ENCODE assay signal across 14 cellular contexts in genomic region chr19:46828484-46828883, GRCh38. TPM values are rescaled to one million over a fixed set of nuclear protein-coding genes. Genes with fewer than 3 reads are reported as not detected.
A peak's percentile ranks its signal among the peaks of the same experiment; 100 is the strongest.
DNase-seq lines count a peak whose midpoint lies in the region; ATAC-seq and TF ChIP-seq lines count a peak whose summit lies in the region.
"Had no signal": no experiment of that assay in that cellular context is flagged by ENCODE, and none has a peak within 500 bp of the region (broad histone marks: within the 10 kb centered on the region; RNA-seq: fewer than 3 reads in every experiment).

No MANE protein-coding gene starts in this region.

- H3K4me3 Mint-ChIP-seq in activated CD4-positive, alpha-beta memory T cell treated with anti-CD3 and anti-CD28 coated beads for 36 hours: no peak overlapping the region
- no peak overlapping the region for H3K4me3 Mint-ChIP-seq in activated T-helper 2 cell treated with anti-CD3 and anti-CD28 coated beads, Interferon-gamma antibody, Interleukin-2, Interleukin-4, amounts not matched to agents 10 μg/mL and 5 μg/mL and 100 μg/mL, durations not matched to agents 14 hours and 24 hours and 36 hours (ENCODE audit: low read depth)

- no peak overlapping the region for H3K27ac Mint-ChIP-seq in activated CD4-positive, alpha-beta memory T cell treated with anti-CD3 and anti-CD28 coated beads for 36 hours
- H3K27ac Mint-ChIP-seq in activated T-helper 2 cell treated with anti-CD3 and anti-CD28 coated beads, Interferon-gamma antibody, Interleukin-2, Interleukin-4, amounts not matched to agents 10 μg/mL and 5 μg/mL and 100 μg/mL, durations not matched to agents 14 hours and 24 hours and 36 hours: no peak overlapping the region

- no peak for TF ChIP-seq EP300 in SK-N-SH (IDR thresholded peaks at IDR 0.05; ENCODE audit: borderline replicate concordance in 1 of 2, low read depth in 1 of 2, low read length in 1 of 2)

- peaks cover 6% of the 10 kb centered on the region for H3K4me1 Mint-ChIP-seq in activated CD4-positive, alpha-beta memory T cell treated with anti-CD3 and anti-CD28 coated beads for 36 hours (ENCODE audit: low read depth)
- H3K4me1 Mint-ChIP-seq in activated T-helper 2 cell treated with anti-CD3 and anti-CD28 coated beads, Interferon-gamma antibody, Interleukin-2, Interleukin-4, amounts not matched to agents 10 μg/mL and 5 μg/mL and 100 μg/mL, durations not matched to agents 14 hours and 24 hours and 36 hours (ENCODE audit: low read depth): peaks cover 12% of the 10 kb centered on the region

- no peaks in the 10 kb centered on the region for H3K9me2 ChIP-seq in SK-N-SH

- H3K36me3 ChIP-seq in SK-N-SH (replicated peaks in 1 of 2; ENCODE audit: control insufficient read depth in 1 of 2, insufficient read depth in 2 of 2, low read length in 1 of 2): no peaks in the 10 kb centered on the region
- no peaks in the 10 kb centered on the region for H3K36me3 ChIP-seq in SJCRH30
- H3K36me3 ChIP-seq: cardiac muscle cell, lower lobe of right lung, SJSA1, spleen had no signal

- no peak for ATAC-seq in SK-N-SH treated with all-trans-retinoic acid at 6 μM for 48 hours
- ATAC-seq: lower lobe of right lung had no signal

- TF ChIP-seq CTCF in SK-N-SH (IDR thresholded peaks at IDR 0.05) (no peak), fibroblast of villous mesenchyme (IDR thresholded peaks at IDR 0.05; ENCODE audit: insufficient read depth, low read depth, low read length) (no peak)

- H3K79me2 ChIP-seq in SK-N-SH (ENCODE audit: insufficient read depth): no peaks in the 10 kb centered on the region

- TF ChIP-seq RAD21 in SK-N-SH (IDR thresholded peaks at IDR 0.05; ENCODE audit: low read length): no peak

- H3K27ac ChIP-seq in SK-N-SH (ENCODE audit: low read depth in 2 of 2, low read length in 1 of 2): peak overlapping the region; percentile 11 to 94; a peak in 3 of 4 replicates
- H3K27ac ChIP-seq in SJCRH30: no peak overlapping the region
- H3K27ac ChIP-seq: cardiac muscle cell, lower lobe of right lung had no signal

- H3K27me3 Mint-ChIP-seq in activated CD4-positive, alpha-beta memory T cell treated with anti-CD3 and anti-CD28 coated beads for 36 hours: no peaks in the 10 kb centered on the region
- H3K27me3 Mint-ChIP-seq in activated T-helper 2 cell treated with anti-CD3 and anti-CD28 coated beads, Interferon-gamma antibody, Interleukin-2, Interleukin-4, amounts not matched to agents 10 μg/mL and 5 μg/mL and 100 μg/mL, durations not matched to agents 14 hours and 24 hours and 36 hours (ENCODE audit: low read depth): peaks cover 3% of the 10 kb centered on the region
- H3K27me3 Mint-ChIP-seq: type B pancreatic cell had no signal

- intact Hi-C loops in activated CD4-positive, alpha-beta memory T cell treated with anti-CD3 and anti-CD28 coated beads for 36 hours (cut with micrococcal nuclease): no loop called here
- intact Hi-C loops in activated T-helper 2 cell treated with anti-CD3 and anti-CD28 coated beads, Interferon-gamma antibody, Interleukin-2, Interleukin-4, amounts not matched to agents 10 μg/mL and 5 μg/mL and 100 μg/mL, durations not matched to agents 14 hours and 24 hours and 36 hours (cut with micrococcal nuclease): loop anchor here (5.0 kb wide), 1 partner anchor 71 kb away; no protein-coding TSS in a partner anchor

- no peaks in the 10 kb centered on the region for H3K9me3 Mint-ChIP-seq in activated CD4-positive, alpha-beta memory T cell treated with anti-CD3 and anti-CD28 coated beads for 36 hours
- H3K9me3 Mint-ChIP-seq in activated T-helper 2 cell treated with anti-CD3 and anti-CD28 coated beads, Interferon-gamma antibody, Interleukin-2, Interleukin-4, amounts not matched to agents 10 μg/mL and 5 μg/mL and 100 μg/mL, durations not matched to agents 14 hours and 24 hours and 36 hours: no peaks in the 10 kb centered on the region
- H3K9me3 Mint-ChIP-seq: type B pancreatic cell had no signal

- no peak for DNase-seq in SK-N-SH
- DNase-seq in activated CD4-positive, alpha-beta memory T cell treated with anti-CD3 and anti-CD28 coated beads for 36 hours: peak; percentile 75
- peak; percentile 72 for DNase-seq in fibroblast of villous mesenchyme (ENCODE audit: low read depth)
- DNase-seq in stimulated activated CD8-positive, alpha-beta memory T cell treated with anti-CD3 and anti-CD28 coated beads, Interleukin-15, amount 100 ng/mL, for 48 hours (ENCODE audit: low read depth in 2 of 2): peak; percentile 27 to 37
- no peak for DNase-seq in T-helper 1 cell
- DNase-seq in activated T-helper 2 cell treated with anti-CD3 and anti-CD28 coated beads, Interferon-gamma antibody, Interleukin-2, Interleukin-4, amounts not matched to agents 10 μg/mL and 5 μg/mL and 100 μg/mL, durations not matched to agents 14 hours and 24 hours and 36 hours (ENCODE audit: low spot score): no peak
- no peak for DNase-seq in SJCRH30
- DNase-seq: GOT3, lower lobe of right lung, spleen had no signal

- no peaks in the 10 kb centered on the region for H3K36me3 Mint-ChIP-seq in activated CD4-positive, alpha-beta memory T cell treated with anti-CD3 and anti-CD28 coated beads for 36 hours
- H3K36me3 Mint-ChIP-seq in activated T-helper 2 cell treated with anti-CD3 and anti-CD28 coated beads, Interferon-gamma antibody, Interleukin-2, Interleukin-4, amounts not matched to agents 10 μg/mL and 5 μg/mL and 100 μg/mL, durations not matched to agents 14 hours and 24 hours and 36 hours (ENCODE audit: low read depth): no peaks in the 10 kb centered on the region
- H3K36me3 Mint-ChIP-seq: type B pancreatic cell had no signal

- peaks cover 3% of the 10 kb centered on the region in 2 experiments; a peak in 1 of 4 replicates for H3K4me1 ChIP-seq in SK-N-SH (ENCODE audit: control insufficient read depth in 1 of 2, insufficient read depth in 2 of 2, low read depth in 1 of 2, low read length in 1 of 2)
- H3K4me1 ChIP-seq in SJCRH30: peaks cover 20% of the 10 kb centered on the region
- H3K4me1 ChIP-seq: lower lobe of right lung had no signal

- H3K27me3 ChIP-seq in SK-N-SH (ENCODE audit: insufficient read depth) (no peaks in the 10 kb centered on the region), SJCRH30 (no peaks in the 10 kb centered on the region)
- H3K27me3 ChIP-seq: cardiac muscle cell, SJSA1, spleen had no signal

- no peak overlapping the region for H3K4me2 ChIP-seq in SK-N-SH

- POLR2A ChIA-PET in SK-N-SH (lab: Yijun Ruan, JAX): no interaction called here
- POLR2A ChIA-PET in activated CD4-positive, alpha-beta memory T cell treated with anti-CD3 and anti-CD28 coated beads for 36 hours (lab: Charles Lee): interaction anchor here (0.7 kb wide), 1 partner anchor 113 kb away, joined by 3 read pairs; no protein-coding TSS in a partner anchor

- CTCF ChIA-PET in SK-N-SH (lab: Yijun Ruan, JAX): interaction anchor here (1.5 to 1.7 kb wide), 2 partner anchors 37 to 44 kb away, joined by 3 to 4 read pairs; no protein-coding TSS in a partner anchor
- CTCF ChIA-PET in activated CD4-positive, alpha-beta memory T cell treated with anti-CD3 and anti-CD28 coated beads for 36 hours (lab: Charles Lee): interaction anchor here (0.7 to 1.8 kb wide), 4 partner anchors 44 to 79 kb away, joined by 3 to 6 read pairs (median 4); no protein-coding TSS in a partner anchor

- peaks cover 33% of the 10 kb centered on the region for H3F3A ChIP-seq in SK-N-SH (replicated peaks; ENCODE audit: insufficient read depth)

- no peaks in the 10 kb centered on the region for H4K20me1 ChIP-seq in SK-N-SH (ENCODE audit: insufficient read depth)

- H3K9ac ChIP-seq in SK-N-SH: no peak overlapping the region

- H2AFZ ChIP-seq in SK-N-SH (ENCODE audit: low read depth): no peak overlapping the region

- WGBS in SK-N-SH (ENCODE audit: low lambda C conversion rate): 68% methylated on average over 5 of the region's 5 CpGs

- no peak overlapping the region for H3K4me3 ChIP-seq in SK-N-SH (ENCODE audit: low read depth in 2 of 2, low read length in 1 of 2)
- no peak overlapping the region for H3K4me3 ChIP-seq in fibroblast of villous mesenchyme (ENCODE audit: low read depth, low read length)
- H3K4me3 ChIP-seq in SJCRH30: no peak overlapping the region
- H3K4me3 ChIP-seq: cardiac muscle cell, lower lobe of right lung, SJSA1, spleen had no signal

- H3K9me3 ChIP-seq in SK-N-SH (no peaks in the 10 kb centered on the region), SJCRH30 (replicated peaks) (peaks cover 8% of the 10 kb centered on the region; the same call in 1 of the 2 replicates)
- H3K9me3 ChIP-seq: lower lobe of right lung, spleen had no signal

TF ChIP-seq in SK-N-SH, 30 proteins besides CTCF, POLR2A, EP300 and RAD21 (continues in another document):
- TF ChIP-seq YY1 (IDR thresholded peaks at IDR 0.05; ENCODE audit: low read depth): no peak

TF ChIP-seq in SK-N-SH treated with all-trans-retinoic acid at 6 μM for 48 hours, 23 proteins besides CTCF, POLR2A, EP300 and RAD21 (continues in another document):
- TF ChIP-seq ZNF70 (CRISPR knock-in tag; IDR thresholded peaks at IDR 0.05): no peak

RNA-seq across cellular contexts. Expression of gene AP2S1, which starts 22.2 kb away (rescaled TPM):
- 380 and 565 TPM in 2 replicates for polyA plus RNA-seq in SK-N-SH (2012; rRNA removed)
- 343 and 389 TPM in 2 replicates for polyA plus RNA-seq in SK-N-SH (2012; cell fraction: cytosol; rRNA removed)
- polyA plus RNA-seq in SK-N-SH (2012; cell fraction: nucleus; rRNA removed): 163 and 226 TPM in 2 replicates
- 100 to 1,000 TPM; 108 to 117 TPM for total RNA-seq in activated CD4-positive, alpha-beta memory T cell treated with anti-CD3 and anti-CD28 coated beads for 36 hours
- 113 and 166 TPM in 2 replicates for total RNA-seq in fibroblast of villous mesenchyme
- 94.0 and 102 TPM in 2 replicates for total RNA-seq in activated T-helper 2 cell treated with anti-CD3 and anti-CD28 coated beads, Interferon-gamma antibody, Interleukin-2, Interleukin-4, amounts not matched to agents 10 μg/mL and 5 μg/mL and 100 μg/mL, durations not matched to agents 14 hours and 24 hours and 36 hours
- 133 and 139 TPM in 2 replicates for total RNA-seq in SJCRH30 (2014; rRNA removed; shearing (Covaris generic))

RNA-seq across cellular contexts. Expression of gene ARHGAP35, which starts 32.3 kb away (rescaled TPM):
- 19.7 and 25.1 TPM in 2 replicates for polyA plus RNA-seq in SK-N-SH (2012; rRNA removed)
- polyA plus RNA-seq in SK-N-SH (2012; cell fraction: cytosol; rRNA removed): 16.2 and 21.9 TPM in 2 replicates
- 21.0 and 26.2 TPM in 2 replicates for polyA plus RNA-seq in SK-N-SH (2012; cell fraction: nucleus; rRNA removed)
- 10 to 100 TPM; 17.8 to 18.5 TPM for total RNA-seq in activated CD4-positive, alpha-beta memory T cell treated with anti-CD3 and anti-CD28 coated beads for 36 hours
- total RNA-seq in fibroblast of villous mesenchyme: 31.5 and 36.7 TPM in 2 replicates
- 25.5 and 28.5 TPM in 2 replicates for total RNA-seq in activated T-helper 2 cell treated with anti-CD3 and anti-CD28 coated beads, Interferon-gamma antibody, Interleukin-2, Interleukin-4, amounts not matched to agents 10 μg/mL and 5 μg/mL and 100 μg/mL, durations not matched to agents 14 hours and 24 hours and 36 hours
- 44.0 and 49.5 TPM in 2 replicates for total RNA-seq in SJCRH30 (2014; rRNA removed; shearing (Covaris generic))

RNA-seq across cellular contexts. Expression of gene SLC1A5, which starts 40.1 kb away (rescaled TPM):
- polyA plus RNA-seq in SK-N-SH (2012; rRNA removed): 76.7 and 80.4 TPM in 2 replicates
- polyA plus RNA-seq in SK-N-SH (2012; cell fraction: cytosol; rRNA removed): 38.6 and 52.9 TPM in 2 replicates
- polyA plus RNA-seq in SK-N-SH (2012; cell fraction: nucleus; rRNA removed): 59.2 and 69.9 TPM in 2 replicates
- total RNA-seq in activated CD4-positive, alpha-beta memory T cell treated with anti-CD3 and anti-CD28 coated beads for 36 hours: 100 to 1,000 TPM; 202 to 205 TPM
- 196 and 224 TPM in 2 replicates for total RNA-seq in fibroblast of villous mesenchyme
- total RNA-seq in activated T-helper 2 cell treated with anti-CD3 and anti-CD28 coated beads, Interferon-gamma antibody, Interleukin-2, Interleukin-4, amounts not matched to agents 10 μg/mL and 5 μg/mL and 100 μg/mL, durations not matched to agents 14 hours and 24 hours and 36 hours: 203 and 208 TPM in 2 replicates
- total RNA-seq in SJCRH30 (2014; rRNA removed; shearing (Covaris generic)): 66.3 and 71.6 TPM in 2 replicates

Comparison
In these comparisons a context has a peak if more than half of its experiments do, and no peak if none do; other contexts are left out.
1. DNase-seq: peak in activated CD4-positive, alpha-beta memory T cell treated with anti-CD3 and anti-CD28 coated beads for 36 hours (single experiment), fibroblast of villous mesenchyme (single experiment) and stimulated activated CD8-positive, alpha-beta memory T cell treated with anti-CD3 and anti-CD28 coated beads, Interleukin-15, amount 100 ng/mL, for 48 hours (2 of 2); none in SK-N-SH (single experiment), T-helper 1 cell (0 of 5), activated T-helper 2 cell treated with anti-CD3 and anti-CD28 coated beads, Interferon-gamma antibody, Interleukin-2, Interleukin-4, amounts not matched to agents 10 μg/mL and 5 μg/mL and 100 μg/mL, durations not matched to agents 14 hours and 24 hours and 36 hours (single experiment) and SJCRH30 (0 of 2).